Comparison of ENCODE assay signal across 3 cellular contexts in the genomic region with DNA sequence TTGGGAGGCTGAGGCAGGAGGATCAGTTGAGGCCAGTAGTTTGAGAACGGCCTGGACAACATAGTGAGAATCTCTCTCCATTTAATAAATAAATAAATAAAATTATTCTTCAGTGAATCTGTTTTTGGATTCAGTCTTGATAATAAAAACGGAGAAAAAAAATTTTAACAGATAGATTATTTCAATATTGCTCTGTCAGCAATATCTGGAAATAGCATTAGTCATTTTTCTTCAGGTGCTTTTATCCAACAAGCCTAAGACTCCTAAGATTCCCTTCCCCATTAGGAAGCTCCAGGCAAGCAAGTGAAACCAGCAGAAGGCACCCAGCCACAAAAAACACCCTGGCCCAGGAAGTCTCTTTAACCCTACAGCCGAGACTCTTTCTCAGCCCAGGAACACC.
A peak's percentile ranks its signal among the peaks of the same experiment; 100 is the strongest.
TF ChIP-seq lines count a peak whose summit lies in the region.

No MANE protein-coding gene starts in this region.

TF ChIP-seq in HepG2, 621 proteins besides CTCF, POLR2A, EP300 and RAD21:
- no peak for TF ChIP-seq HNF1B (CRISPR knock-in tag; IDR thresholded peaks at IDR 0.05)
- no peak for TF ChIP-seq REST (IDR thresholded peaks at IDR 0.05; ENCODE audit: borderline replicate concordance in 1 of 2, low read depth in 1 of 2, low read length in 2 of 2)
- no peak for TF ChIP-seq IKZF1 (IDR thresholded peaks at IDR 0.05)
- no peak for TF ChIP-seq JARID2 (CRISPR knock-in tag; IDR thresholded peaks at IDR 0.05; ENCODE audit: insufficient replicate concordance)
- TF ChIP-seq RBM39 (IDR thresholded peaks at IDR 0.05; ENCODE audit: low read depth, low read length, poor library complexity, severe bottlenecking), result no peak
- no peak for TF ChIP-seq KDM5B (CRISPR knock-in tag; IDR thresholded peaks at IDR 0.05; ENCODE audit: borderline replicate concordance)
- no peak for TF ChIP-seq NFRKB (IDR thresholded peaks at IDR 0.05)
- TF ChIP-seq MAFF (IDR thresholded peaks at IDR 0.05; ENCODE audit: low read depth, low read length), result peak; percentile 95
- TF ChIP-seq ARNTL (CRISPR knock-in tag; IDR thresholded peaks at IDR 0.05), result no peak
- no peak for TF ChIP-seq SNAPC2 (CRISPR knock-in tag; IDR thresholded peaks at IDR 0.05)
- TF ChIP-seq MAFK (conservative IDR thresholded peaks at IDR 0.05 in 1 of 2, IDR thresholded peaks at IDR 0.05 in 1 of 2; ENCODE audit: low read length in 2 of 2), result peak; percentile 92 to 98
- TF ChIP-seq ZNF572 (CRISPR knock-in tag; IDR thresholded peaks at IDR 0.05), result no peak

TF ChIP-seq in K562, 482 proteins besides CTCF, POLR2A, EP300 and RAD21:
- TF ChIP-seq ZNF316 (IDR thresholded peaks at IDR 0.05), result peak; percentile 83
- TF ChIP-seq MAFF (IDR thresholded peaks at IDR 0.05; ENCODE audit: low read length), result peak; percentile 83
- TF ChIP-seq C11orf30 (IDR thresholded peaks at IDR 0.05; ENCODE audit: low read depth), result peak; percentile 68; the same call in 1 of the 2 replicates
- TF ChIP-seq IFI16 (CRISPR knock-in tag; IDR thresholded peaks at IDR 0.05), result no peak
- peak; percentile 45; the same call in 1 of the 2 replicates for TF ChIP-seq MAFG (tag; conservative IDR thresholded peaks at IDR 0.05)
- no peak for TF ChIP-seq SFPQ (IDR thresholded peaks at IDR 0.05; ENCODE audit: low read depth, low read length)
- peak; percentile 88 for TF ChIP-seq MAFK (IDR thresholded peaks at IDR 0.05; ENCODE audit: low read length)
- TF ChIP-seq RBM14 (IDR thresholded peaks at IDR 0.05; ENCODE audit: borderline replicate concordance, insufficient read depth, low read depth, low read length), result no peak

TF ChIP-seq in WTC11, 78 proteins besides CTCF, POLR2A, EP300 and RAD21:
- no peak for TF ChIP-seq JUN (CRISPR knock-in tag; IDR thresholded peaks at IDR 0.05)
